3 cellular contexts compared by ENCODE assay signal in genomic region chr1:196196486-196196885, GRCh38.
TF ChIP-seq lines count a peak whose summit lies in the region.

No MANE protein-coding gene starts in this region.

TF ChIP-seq in SK-N-SH, 30 proteins besides CTCF, POLR2A, EP300 and RAD21 (continued from another document):
- TF ChIP-seq FOXJ3 (CRISPR knock-in tag; IDR thresholded peaks at IDR 0.05) (no peak), IRF3 (IDR thresholded peaks at IDR 0.05; ENCODE audit: low read depth, low read length) (no peak), NFIC (IDR thresholded peaks at IDR 0.05; ENCODE audit: borderline replicate concordance) (no peak), EZH2phosphoT487 (IDR thresholded peaks at IDR 0.05; ENCODE audit: borderline replicate concordance, low read depth) (no peak), SMC3 (IDR thresholded peaks at IDR 0.05; ENCODE audit: low read depth, low read length) (no peak), POLR2AphosphoS5 (IDR thresholded peaks at IDR 0.05; ENCODE audit: low read depth, low read length) (no peak), RFX5 (IDR thresholded peaks at IDR 0.05; ENCODE audit: low read length) (no peak), TEAD4 (IDR thresholded peaks at IDR 0.05; ENCODE audit: borderline replicate concordance, insufficient read depth) (no peak), MEF2A (IDR thresholded peaks at IDR 0.05; ENCODE audit: borderline replicate concordance, low read depth) (no peak)

TF ChIP-seq in SK-N-SH treated with all-trans-retinoic acid at 6 μM for 48 hours, 23 proteins besides CTCF, POLR2A, EP300 and RAD21 (continued from another document):
- TF ChIP-seq TCF4 (CRISPR knock-in tag; IDR thresholded peaks at IDR 0.05; ENCODE audit: borderline replicate concordance): no peak
- no peak for TF ChIP-seq POU6F1 (CRISPR knock-in tag; IDR thresholded peaks at IDR 0.05; ENCODE audit: borderline replicate concordance, low read depth)
- no peak for TF ChIP-seq ZNF8 (CRISPR knock-in tag; IDR thresholded peaks at IDR 0.05)
- no peak for TF ChIP-seq ZC3H10 (CRISPR knock-in tag; IDR thresholded peaks at IDR 0.05)
- no peak for TF ChIP-seq CSRNP3 (CRISPR knock-in tag; IDR thresholded peaks at IDR 0.05)
- no peak for TF ChIP-seq ESRRG (CRISPR knock-in tag; IDR thresholded peaks at IDR 0.05)
- TF ChIP-seq ARNTL (CRISPR knock-in tag; IDR thresholded peaks at IDR 0.05; ENCODE audit: borderline replicate concordance, low read depth): no peak
- no peak for TF ChIP-seq BACH2 (CRISPR knock-in tag; IDR thresholded peaks at IDR 0.05; ENCODE audit: borderline replicate concordance)
- no peak for TF ChIP-seq CSDC2 (CRISPR knock-in tag; IDR thresholded peaks at IDR 0.05)
- no peak for TF ChIP-seq TSHZ2 (CRISPR knock-in tag; IDR thresholded peaks at IDR 0.05)
- no peak for TF ChIP-seq ZNF565 (CRISPR knock-in tag; conservative IDR thresholded peaks at IDR 0.05; ENCODE audit: low read depth)

TF ChIP-seq in WTC11, 78 proteins besides CTCF, POLR2A, EP300 and RAD21 (continued from another document):
- TF ChIP-seq PREB (CRISPR knock-in tag; IDR thresholded peaks at IDR 0.05; ENCODE audit: borderline replicate concordance) (no peak), TP53 (CRISPR knock-in tag; IDR thresholded peaks at IDR 0.05) (no peak), CBFB (CRISPR knock-in tag; IDR thresholded peaks at IDR 0.05; ENCODE audit: low read depth) (no peak), MXD4 (CRISPR knock-in tag; IDR thresholded peaks at IDR 0.05; ENCODE audit: borderline replicate concordance) (no peak), ZNF425 (CRISPR knock-in tag; conservative IDR thresholded peaks at IDR 0.05) (no peak), MYBL2 (CRISPR knock-in tag; IDR thresholded peaks at IDR 0.05) (no peak), ZNF232 (CRISPR knock-in tag; IDR thresholded peaks at IDR 0.05) (no peak)
